ENCODE assay signal across 16 cellular contexts in genomic region chr5:138945421-138946240, GRCh38.
A peak's percentile ranks its signal among the peaks of the same experiment; 100 is the strongest.
DNase-seq lines count a peak whose midpoint lies in the region; ATAC-seq and TF ChIP-seq lines count a peak whose summit lies in the region.
"Had no signal": no experiment of that assay in that cellular context is flagged by ENCODE, and none has a peak within 500 bp of the region (broad histone marks: within the 10 kb centered on the region; RNA-seq: fewer than 3 reads in every experiment).

No MANE protein-coding gene starts in this region.

- H3K27me3 Mint-ChIP-seq in T-helper 2 cell treated with Interferon-gamma antibody and Interleukin-4, amounts not matched to agents 5 μg/mL and 100 μg/mL, for 36 hours (ENCODE audit: low read depth): no peaks in the 10 kb centered on the region
- no peaks in the 10 kb centered on the region for H3K27me3 Mint-ChIP-seq in brain
- H3K27me3 Mint-ChIP-seq in type B pancreatic cell: no peaks in the 10 kb centered on the region
- no peaks in the 10 kb centered on the region for H3K27me3 Mint-ChIP-seq in activated CD4-positive, alpha-beta T cell treated with anti-CD3 and anti-CD28 coated beads, Interleukin-2, amount 10 ng/mL, durations not matched to agents 24 days and 14 days

- intact Hi-C loops in activated CD4-positive, alpha-beta T cell treated with anti-CD3 and anti-CD28 coated beads, Interleukin-2, amount 10 ng/mL, durations not matched to agents 24 days and 14 days (cut with micrococcal nuclease): no loop called here

- peaks cover 7% of the 10 kb centered on the region for H3K4me1 Mint-ChIP-seq in T-helper 2 cell treated with Interferon-gamma antibody and Interleukin-4, amounts not matched to agents 5 μg/mL and 100 μg/mL, for 36 hours (ENCODE audit: low read depth)
- H3K4me1 Mint-ChIP-seq in brain (peaks cover 89% of the 10 kb centered on the region), type B pancreatic cell (ENCODE audit: unreplicated experiment) (peaks cover 36% of the 10 kb centered on the region)
- H3K4me1 Mint-ChIP-seq in activated CD4-positive, alpha-beta T cell treated with anti-CD3 and anti-CD28 coated beads, Interleukin-2, amount 10 ng/mL, durations not matched to agents 24 days and 14 days: peaks cover 10% of the 10 kb centered on the region

- H3K9me3 Mint-ChIP-seq in T-helper 2 cell treated with Interferon-gamma antibody and Interleukin-4, amounts not matched to agents 5 μg/mL and 100 μg/mL, for 36 hours: no peaks in the 10 kb centered on the region
- H3K9me3 Mint-ChIP-seq in brain (no peaks in the 10 kb centered on the region), type B pancreatic cell (peaks cover 2% of the 10 kb centered on the region)
- no peaks in the 10 kb centered on the region for H3K9me3 Mint-ChIP-seq in activated CD4-positive, alpha-beta T cell treated with anti-CD3 and anti-CD28 coated beads, Interleukin-2, amount 10 ng/mL, durations not matched to agents 24 days and 14 days
- H3K9me3 Mint-ChIP-seq: natural killer cell had no signal

- H3K9me3 ChIP-seq in osteoblast (ENCODE audit: low read depth, low read length): no peaks in the 10 kb centered on the region
- H3K9me3 ChIP-seq: A549, upper lobe of right lung had no signal

- H4K20me1 ChIP-seq in osteoblast (ENCODE audit: insufficient read depth, low read length): peaks cover 5% of the 10 kb centered on the region

- no peaks in the 10 kb centered on the region for H3K79me2 ChIP-seq in osteoblast (ENCODE audit: insufficient read depth, low read length)

- no peak for DNase-seq in T-helper 2 cell treated with Interferon-gamma antibody and Interleukin-4, amounts not matched to agents 5 μg/mL and 100 μg/mL, for 36 hours (ENCODE audit: low spot score)
- DNase-seq in T-helper 2 cell: no peak
- peak; percentile 68 for DNase-seq in left kidney (ENCODE audit: low read depth, low spot score)
- DNase-seq in type B pancreatic cell (ENCODE audit: extremely low spot score, unreplicated experiment): peak; percentile 68
- DNase-seq in activated CD4-positive, alpha-beta T cell treated with anti-CD3 and anti-CD28 coated beads, Interleukin-2, amount 10 ng/mL, durations not matched to agents 24 days and 14 days: no peak
- DNase-seq in left lobe of liver (ENCODE audit: low spot score): no peak
- no peak for DNase-seq in osteoblast (ENCODE audit: insufficient read length, low spot score, missing footprints)
- DNase-seq: activated CD4-positive, alpha-beta T cell treated with anti-CD3 and anti-CD28 coated beads for 1 hour; activated gamma-delta T cell treated with Interleukin-2 at 50 U/mL for 16 hours; islet precursor cell; natural killer cell; NCI-H187 treated with DMSO at 0.1 percent for 48 hours; upper lobe of right lung had no signal

- H3K4me3 ChIP-seq in osteoblast (ENCODE audit: insufficient read depth, low read length): no peak overlapping the region
- H3K4me3 ChIP-seq: A549, SK-N-MC, upper lobe of right lung had no signal

- H3K27ac Mint-ChIP-seq in T-helper 2 cell treated with Interferon-gamma antibody and Interleukin-4, amounts not matched to agents 5 μg/mL and 100 μg/mL, for 36 hours: peak overlapping the region; percentile 21
- H3K27ac Mint-ChIP-seq in brain (peak overlapping the region; percentile 85 to 98 (median 96)), type B pancreatic cell (peak overlapping the region; percentile 80)
- no peak overlapping the region for H3K27ac Mint-ChIP-seq in activated CD4-positive, alpha-beta T cell treated with anti-CD3 and anti-CD28 coated beads, Interleukin-2, amount 10 ng/mL, durations not matched to agents 24 days and 14 days

- H2AFZ ChIP-seq in osteoblast (ENCODE audit: low read length): no peak overlapping the region

- H3K4me2 ChIP-seq in osteoblast (ENCODE audit: insufficient read depth, low read length): no peak overlapping the region
- H3K4me2 ChIP-seq: A549 had no signal

- no peak for ATAC-seq in left lobe of liver
- ATAC-seq: natural killer cell, upper lobe of right lung had no signal

- H3K4me3 Mint-ChIP-seq in T-helper 2 cell treated with Interferon-gamma antibody and Interleukin-4, amounts not matched to agents 5 μg/mL and 100 μg/mL, for 36 hours: no peak overlapping the region
- H3K4me3 Mint-ChIP-seq in brain (peak overlapping the region in 4 of 5 experiments; percentile 0 to 49 (median 36)), type B pancreatic cell (peak overlapping the region; percentile 17)
- no peak overlapping the region for H3K4me3 Mint-ChIP-seq in activated CD4-positive, alpha-beta T cell treated with anti-CD3 and anti-CD28 coated beads, Interleukin-2, amount 10 ng/mL, durations not matched to agents 24 days and 14 days
- H3K4me3 Mint-ChIP-seq: natural killer cell had no signal

- no peak overlapping the region for H3K27ac ChIP-seq in osteoblast (ENCODE audit: low read depth, low read length)
- H3K27ac ChIP-seq: A549, SK-N-MC, upper lobe of right lung had no signal

- peak in 1 of 2 experiments; percentile 41 for TF ChIP-seq CTCF in brain (conservative IDR thresholded peaks at IDR 0.05)
- peak; percentile 47 for TF ChIP-seq CTCF in type B pancreatic cell (conservative IDR thresholded peaks at IDR 0.05)
- no peak for TF ChIP-seq CTCF in osteoblast (IDR thresholded peaks at IDR 0.05; ENCODE audit: extremely low read depth, low read depth, low read length)

- no peaks in the 10 kb centered on the region for H3K36me3 Mint-ChIP-seq in T-helper 2 cell treated with Interferon-gamma antibody and Interleukin-4, amounts not matched to agents 5 μg/mL and 100 μg/mL, for 36 hours (ENCODE audit: low read depth)
- H3K36me3 Mint-ChIP-seq in brain: peaks cover 19% of the 10 kb centered on the region
- peaks cover 10% of the 10 kb centered on the region for H3K36me3 Mint-ChIP-seq in type B pancreatic cell
- no peaks in the 10 kb centered on the region for H3K36me3 Mint-ChIP-seq in activated CD4-positive, alpha-beta T cell treated with anti-CD3 and anti-CD28 coated beads, Interleukin-2, amount 10 ng/mL, durations not matched to agents 24 days and 14 days (ENCODE audit: low read depth)
- H3K36me3 Mint-ChIP-seq: natural killer cell had no signal

- peaks cover 4% of the 10 kb centered on the region for H3K36me3 ChIP-seq in osteoblast (ENCODE audit: insufficient read depth, low read length)

- no peaks in the 10 kb centered on the region for H3K27me3 ChIP-seq in osteoblast (ENCODE audit: insufficient read depth, low read length)
- H3K27me3 ChIP-seq: upper lobe of right lung had no signal

- H3K4me1 ChIP-seq in osteoblast (ENCODE audit: insufficient read depth, low read length): no peaks in the 10 kb centered on the region
- H3K4me1 ChIP-seq: A549 had no signal

Comparison
In these comparisons a context has a peak if more than half of its experiments do, and no peak if none do; other contexts are left out.
1. DNase-seq: peak in left kidney (single experiment) and type B pancreatic cell (single experiment); none in T-helper 2 cell treated with Interferon-gamma antibody and Interleukin-4, amounts not matched to agents 5 μg/mL and 100 μg/mL, for 36 hours (single experiment), T-helper 2 cell (0 of 5), activated CD4-positive, alpha-beta T cell treated with anti-CD3 and anti-CD28 coated beads, Interleukin-2, amount 10 ng/mL, durations not matched to agents 24 days and 14 days (single experiment), left lobe of liver (single experiment) and osteoblast (single experiment).
2. H3K4me3 Mint-ChIP-seq: peak in brain (4 of 5) and type B pancreatic cell (single experiment); none in T-helper 2 cell treated with Interferon-gamma antibody and Interleukin-4, amounts not matched to agents 5 μg/mL and 100 μg/mL, for 36 hours (single experiment) and activated CD4-positive, alpha-beta T cell treated with anti-CD3 and anti-CD28 coated beads, Interleukin-2, amount 10 ng/mL, durations not matched to agents 24 days and 14 days (single experiment).